In genomic region chr16:52591441-52592215, GRCh38 we compare ENCODE assay signal across 22 cellular contexts. TPM values are rescaled to one million over a fixed set of nuclear protein-coding genes. Genes with fewer than 3 reads are reported as not detected.
"Had no signal": no experiment of that assay in that cellular context is flagged by ENCODE, and none has a peak within 500 bp of the region (broad histone marks: within the 10 kb centered on the region; RNA-seq: fewer than 3 reads in every experiment).

No MANE protein-coding gene starts in this region.

- DNase-seq: dorsolateral prefrontal cortex; effector CD4-positive, alpha-beta T cell; hypothalamus; immature natural killer cell; kidney; natural killer cell; occipital lobe; ovary; right cardiac atrium; stimulated activated CD4-positive, alpha-beta T cell treated with anti-CD3 and anti-CD28 coated beads, Interleukin-15, amount 100 ng/mL, for 24 hours; stimulated activated CD4-positive, alpha-beta T cell treated with anti-CD3 and anti-CD28 coated beads, Interleukin-2, amount 100 ng/mL, for 48 hours; stimulated activated naive B cell treated with anti-CD40 and anti-IgM and Interleukin-4, amounts not matched to agents 10 μg/mL and 1 μg/mL and 100 μg/mL, for 72 hours; upper lobe of left lung had no signal

- H3K4me3 Mint-ChIP-seq: immature natural killer cell; memory B cell; natural killer cell; stimulated activated naive B cell treated with anti-CD40 and anti-IgM and Interleukin-4, amounts not matched to agents 10 μg/mL and 1 μg/mL and 100 μg/mL, for 72 hours; stimulated activated naive CD8-positive, alpha-beta T cell treated with anti-CD3 and anti-CD28 coated beads, Interleukin-15, Interleukin-2, amounts not matched to agents 100 ng/mL and 50 ng/mL, for 24 hours had no signal

- H3K4me1 Mint-ChIP-seq: immature natural killer cell; memory B cell; natural killer cell; stimulated activated naive B cell treated with anti-CD40 and anti-IgM and Interleukin-4, amounts not matched to agents 10 μg/mL and 1 μg/mL and 100 μg/mL, for 72 hours had no signal

- H3K36me3 ChIP-seq: ovary, thoracic aorta, tibial nerve, upper lobe of left lung had no signal

- H3K36me3 Mint-ChIP-seq: immature natural killer cell; memory B cell; natural killer cell; stimulated activated naive B cell treated with anti-CD40 and anti-IgM and Interleukin-4, amounts not matched to agents 10 μg/mL and 1 μg/mL and 100 μg/mL, for 72 hours had no signal

- H3K9me3 Mint-ChIP-seq: memory B cell had no signal

- H3K27ac ChIP-seq: ovary, skin epidermis, thoracic aorta, tibial nerve, upper lobe of left lung had no signal

- H3K9me3 ChIP-seq: ovary, thoracic aorta, tibial nerve, upper lobe of left lung had no signal

- H3K27me3 Mint-ChIP-seq: progenitor cell of endocrine pancreas; stimulated activated naive B cell treated with anti-CD40 and anti-IgM and Interleukin-4, amounts not matched to agents 10 μg/mL and 1 μg/mL and 100 μg/mL, for 72 hours; stimulated activated naive CD8-positive, alpha-beta T cell treated with anti-CD3 and anti-CD28 coated beads, Interleukin-15, Interleukin-2, amounts not matched to agents 100 ng/mL and 50 ng/mL, for 24 hours had no signal

- H3K4me1 ChIP-seq: tibial nerve, upper lobe of left lung had no signal

- H3K4me3 ChIP-seq: lung, ovary, skin epidermis, thoracic aorta, tibial nerve, upper lobe of left lung had no signal

- H3K27me3 ChIP-seq: dorsolateral prefrontal cortex, ovary, tibial nerve, upper lobe of left lung had no signal

- H3K27ac Mint-ChIP-seq: immature natural killer cell; memory B cell; natural killer cell; progenitor cell of endocrine pancreas; stimulated activated naive B cell treated with anti-CD40 and anti-IgM and Interleukin-4, amounts not matched to agents 10 μg/mL and 1 μg/mL and 100 μg/mL, for 72 hours; stimulated activated naive CD8-positive, alpha-beta T cell treated with anti-CD3 and anti-CD28 coated beads, Interleukin-15, Interleukin-2, amounts not matched to agents 100 ng/mL and 50 ng/mL, for 24 hours had no signal

RNA-seq across cellular contexts. Expression of gene TOX3, which starts 44.7 kb away (rescaled TPM):
- total RNA-seq: fibroblast of villous mesenchyme, mononuclear cell, natural killer cell, right cardiac atrium, thoracic aorta had no signal
